8 cellular contexts compared by ENCODE assay signal in genomic region chr12:30753233-30753632, GRCh38. TPM values are rescaled to one million over a fixed set of nuclear protein-coding genes. Genes with fewer than 3 reads are reported as not detected.
A peak's percentile ranks its signal among the peaks of the same experiment; 100 is the strongest.
DNase-seq lines count a peak whose midpoint lies in the region; ATAC-seq and TF ChIP-seq lines count a peak whose summit lies in the region.

No MANE protein-coding gene starts in this region.

- intact Hi-C loops in PC-3 (cut with micrococcal nuclease) = no loop called here

- H3K79me2 ChIP-seq in PC-3 (ENCODE audit: low read length) (peaks cover 67% of the 10 kb centered on the region), osteoblast (ENCODE audit: insufficient read depth, low read length) (peaks cover 60% of the 10 kb centered on the region)

- peak overlapping the region; percentile 19; the same call in 1 of the 2 replicates for H3K9ac ChIP-seq in PC-3 (ENCODE audit: low read length)

- DNase-seq in AG08395 (ENCODE audit: low spot score) = peak; percentile 31
- no peak for DNase-seq in GM10266 (ENCODE audit: extremely low spot score)
- peak; percentile 43 for DNase-seq in PC-3
- peak; percentile 43 for DNase-seq in cerebellar cortex (ENCODE audit: low spot score)
- DNase-seq in osteoblast (ENCODE audit: insufficient read length, low spot score, missing footprints) = peak; percentile 57
- DNase-seq in superior temporal gyrus (ENCODE audit: extremely low spot score) = no peak

- H4K20me1 ChIP-seq in PC-3 (ENCODE audit: low read length) = no peaks in the 10 kb centered on the region; the same call in 1 of the 2 replicates
- peaks cover 14% of the 10 kb centered on the region for H4K20me1 ChIP-seq in osteoblast (ENCODE audit: insufficient read depth, low read length)

- peak; percentile 13 for TF ChIP-seq CTCF in GM10266 (IDR thresholded peaks at IDR 0.05; ENCODE audit: control insufficient read depth, insufficient read depth, low read depth, missing control alignments)
- peak; percentile 50 for TF ChIP-seq CTCF in PC-3 (conservative IDR thresholded peaks at IDR 0.05; ENCODE audit: low read depth, low read length)
- peak; percentile 48 for TF ChIP-seq CTCF in osteoblast (IDR thresholded peaks at IDR 0.05; ENCODE audit: extremely low read depth, low read depth, low read length)

- 0 out of 2 replicates have a peak overlapping the region, but pooled peaks have one; percentile 8 for H2AFZ ChIP-seq in PC-3 (ENCODE audit: low read length)
- no peak overlapping the region for H2AFZ ChIP-seq in osteoblast (ENCODE audit: low read length)

- H3K36me3 ChIP-seq in PC-3 (ENCODE audit: low read depth, low read length) = peaks cover 4% of the 10 kb centered on the region; the same call in 1 of the 2 replicates
- peaks cover 13% of the 10 kb centered on the region for H3K36me3 ChIP-seq in osteoblast (ENCODE audit: insufficient read depth, low read length)

- no TSS peak for BruUV-seq in PC-3 (replicated peaks; lab: Mats Ljungman, UMichigan)

- H3K9me3 ChIP-seq in PC-3 (ENCODE audit: low read length) = no peaks in the 10 kb centered on the region
- H3K9me3 ChIP-seq in osteoblast (ENCODE audit: low read depth, low read length) = no peaks in the 10 kb centered on the region

- H3K4me2 ChIP-seq in PC-3 (ENCODE audit: low read length) = peak overlapping the region; percentile 81
- H3K4me2 ChIP-seq in osteoblast (ENCODE audit: insufficient read depth, low read length) = peak overlapping the region; percentile 90

- H3K4me1 ChIP-seq in PC-3 (ENCODE audit: insufficient read depth, low read length) (peaks cover 41% of the 10 kb centered on the region), osteoblast (ENCODE audit: insufficient read depth, low read length) (peaks cover 23% of the 10 kb centered on the region)

- no peaks in the 10 kb centered on the region for H3K27me3 ChIP-seq in PC-3 (ENCODE audit: low read length)
- no peaks in the 10 kb centered on the region for H3K27me3 ChIP-seq in osteoblast (ENCODE audit: insufficient read depth, low read length)

- peak overlapping the region; percentile 92 for H3K4me3 ChIP-seq in PC-3 (ENCODE audit: low read length)
- peak overlapping the region; percentile 89 for H3K4me3 ChIP-seq in osteoblast (ENCODE audit: insufficient read depth, low read length)

- no peak for ATAC-seq in PC-3
- no peak for ATAC-seq in esophagus mucosa
- ATAC-seq in GM21529 (IDR thresholded peaks at IDR 0.05; ENCODE audit: unreplicated experiment) = no peak

- POLR2A ChIA-PET in PC-3 (lab: Charles Lee; ENCODE audit: unreplicated experiment) = interaction anchor here (0.6 to 1.1 kb wide), 2 partner anchors 43 to 54 kb away, joined by 3 to 6 read pairs; no protein-coding TSS in a partner anchor

- H3K27ac ChIP-seq in PC-3 (ENCODE audit: low read length) = no peak overlapping the region
- peak overlapping the region; percentile 69 for H3K27ac ChIP-seq in osteoblast (ENCODE audit: low read depth, low read length)

- CTCF ChIA-PET in PC-3 (lab: Charles Lee) = no interaction called here

- no peaks in the 10 kb centered on the region for H3K9me2 ChIP-seq in PC-3 (replicated peaks; ENCODE audit: low read length)

- no peaks in the 10 kb centered on the region for H3F3A ChIP-seq in PC-3 (ENCODE audit: low read length, unreplicated experiment)

RNA-seq across cellular contexts. Expression of gene CAPRIN2, which starts 1.5 kb away (rescaled TPM):
- total RNA-seq in PC-3 (2014; rRNA removed) (23.1 and 33.6 TPM in 2 replicates), osteoblast (32.9 and 42.7 TPM in 2 replicates), esophagus mucosa (6.6 TPM)

RNA-seq across cellular contexts. Expression of gene IPO8, which starts 57.6 kb away (rescaled TPM):
- total RNA-seq in PC-3 (2014; rRNA removed) (13.3 and 19.6 TPM in 2 replicates), osteoblast (25.7 and 28.6 TPM in 2 replicates), esophagus mucosa (29.7 TPM)

Comparison
In these comparisons a context has a peak if more than half of its experiments do, and no peak if none do; other contexts are left out.
1. DNase-seq: peak in AG08395 (single experiment), PC-3 (single experiment), cerebellar cortex (single experiment) and osteoblast (single experiment); none in GM10266 (single experiment) and superior temporal gyrus (single experiment).
2. Peak in every context shown above with its lines, with median percentiles within 50 percentile points of each other: CTCF ChIP-seq.